Comparison of ENCODE assay signal across 13 cellular contexts in genomic region chr3:104810896-104811295, GRCh38.
"Had no signal": no experiment of that assay in that cellular context is flagged by ENCODE, and none has a peak within 500 bp of the region (broad histone marks: within the 10 kb centered on the region; RNA-seq: fewer than 3 reads in every experiment).

No MANE protein-coding gene starts in this region.

- H3K4me3 ChIP-seq: adrenal gland, dorsolateral prefrontal cortex, gastroesophageal sphincter, neural progenitor cell, sigmoid colon, spleen, thyroid gland had no signal

- H3K36me3 ChIP-seq: adrenal gland, gastroesophageal sphincter, neural progenitor cell, sigmoid colon, spleen, thyroid gland had no signal

- H3K9me3 ChIP-seq: adrenal gland, gastroesophageal sphincter, sigmoid colon, spleen, thyroid gland had no signal

- ATAC-seq: activated CD8-positive, alpha-beta T cell treated with anti-CD3 and anti-CD28 coated beads for 36 hours; activated T-cell treated with anti-CD3 and anti-CD28 coated beads, Interleukin-2, amount 50 U/mL, for 4 hours; gastroesophageal sphincter had no signal

- H3K27me3 ChIP-seq: adrenal gland, gastroesophageal sphincter, neural progenitor cell, sigmoid colon, spleen, thyroid gland had no signal

- H3K4me1 ChIP-seq: adrenal gland, gastroesophageal sphincter, neural progenitor cell, sigmoid colon, spleen, thyroid gland had no signal

- DNase-seq: activated CD4-positive, alpha-beta T cell treated with anti-CD3 and anti-CD28 coated beads for 4 hours; activated CD8-positive, alpha-beta T cell treated with anti-CD3 and anti-CD28 coated beads for 36 hours; activated effector memory CD4-positive, alpha-beta T cell treated with Interleukin-2 at 50 U/mL for 16 hours; activated naive CD4-positive, alpha-beta T cell treated with anti-CD3 and anti-CD28 coated beads, Interleukin-2, amount 50 U/mL, for 16 hours; activated T-cell treated with anti-CD3 and anti-CD28 coated beads, Interleukin-2, amount 50 U/mL, for 4 hours; adrenal gland; dorsolateral prefrontal cortex; naive B cell; sigmoid colon; spleen; thyroid gland had no signal

- H3K27ac ChIP-seq: adrenal gland, dorsolateral prefrontal cortex, gastroesophageal sphincter, neural progenitor cell, sigmoid colon, spleen, thyroid gland had no signal
